In the genomic region with DNA sequence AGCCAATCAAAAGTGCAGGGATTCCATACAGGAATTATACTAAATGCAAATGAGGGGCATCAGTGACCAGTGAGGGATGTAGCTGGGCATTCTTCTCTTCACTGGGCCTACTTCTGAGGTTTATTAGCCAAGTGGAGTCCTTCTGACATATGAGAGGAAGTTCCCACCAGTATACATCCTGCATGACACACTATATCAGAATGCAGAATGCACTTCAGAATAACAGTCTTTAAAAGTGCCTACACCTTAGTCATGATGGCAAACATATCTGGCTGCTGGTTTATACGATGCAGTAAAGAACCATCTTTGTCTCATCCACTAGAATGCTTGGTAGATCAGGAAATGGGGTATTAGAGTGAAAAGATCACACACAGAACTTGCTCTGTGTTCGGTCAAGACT, we compare ENCODE assay signal across 12 cellular contexts.
DNase-seq lines count a peak whose midpoint lies in the region; ATAC-seq, FAIRE-seq and TF ChIP-seq lines count a peak whose summit lies in the region.
"Had no signal": no experiment of that assay in that cellular context is flagged by ENCODE, and none has a peak within 500 bp of the region (broad histone marks: within the 10 kb centered on the region; RNA-seq: fewer than 3 reads in every experiment).

No MANE protein-coding gene starts in this region.

- ATAC-seq in GM21619 (IDR thresholded peaks at IDR 0.05; ENCODE audit: unreplicated experiment) (no peak), GM21717 (IDR thresholded peaks at IDR 0.05; ENCODE audit: unreplicated experiment) (no peak)
- ATAC-seq: activated CD8-positive, alpha-beta T cell treated with anti-CD3 and anti-CD28 coated beads, Interleukin-2, amount 10 ng/mL, durations not matched to agents 7 days and 5 days had no signal

- H3K9me3 ChIP-seq in uterus: no peaks in the 10 kb centered on the region

- no peaks in the 10 kb centered on the region for H3K36me3 ChIP-seq in uterus

- intact Hi-C loops in uterus (cut with DNase I; ENCODE audit: low total_unique reads): no loop called here

- H3K4me1 ChIP-seq in uterus: no peaks in the 10 kb centered on the region

- peak; percentile 41 for FAIRE-seq in RCC 7860 (lab: Jason Lieb, UNC)

- H3K27ac ChIP-seq in epithelial cell of prostate (peak overlapping the region; percentile 85), uterus (no peak overlapping the region)

- no peak for TF ChIP-seq CTCF in uterus (IDR thresholded peaks at IDR 0.05)

- no peaks in the 10 kb centered on the region for H3K27me3 ChIP-seq in uterus

- DNase-seq in EL: peak; percentile 89
- peak; percentile 89 for DNase-seq in RCC 7860 (ENCODE audit: low spot score)
- DNase-seq in epithelial cell of prostate (ENCODE audit: low read depth, low spot score): peak; percentile 49
- DNase-seq in skeletal muscle cell (ENCODE audit: low read depth): peak; percentile 72
- DNase-seq in NCI-H774 (lab: John Stamatoyannopoulos, UW): no peak
- no peak for DNase-seq in uterus
- DNase-seq: activated CD8-positive, alpha-beta T cell treated with anti-CD3 and anti-CD28 coated beads, Interleukin-2, amount 10 ng/mL, durations not matched to agents 7 days and 5 days; activated naive CD4-positive, alpha-beta T cell treated with anti-CD3 and anti-CD28 coated beads, Interleukin-2, amount 50 U/mL, for 16 hours; Kasumi-1; stimulated activated naive CD4-positive, alpha-beta T cell treated with Interleukin-2 at 50 U/mL for 16 hours had no signal

- no peak for TF ChIP-seq POLR2A in uterus (IDR thresholded peaks at IDR 0.05)

- H3K4me3 ChIP-seq in skeletal muscle cell (ENCODE audit: low read depth, low read length) (no peak overlapping the region), uterus (no peak overlapping the region)

Comparison
In these comparisons a context has a peak if more than half of its experiments do, and no peak if none do; other contexts are left out.
1. DNase-seq: peak in EL (single experiment), RCC 7860 (single experiment), epithelial cell of prostate (single experiment) and skeletal muscle cell (single experiment); none in NCI-H774 (single experiment) and uterus (0 of 2).